8 cellular contexts compared by ENCODE assay signal in genomic region chr21:43410456-43411068, GRCh38. TPM values are rescaled to one million over a fixed set of nuclear protein-coding genes. Genes with fewer than 3 reads are reported as not detected.
A peak's percentile ranks its signal among the peaks of the same experiment; 100 is the strongest.
DNase-seq lines count a peak whose midpoint lies in the region; ATAC-seq, FAIRE-seq and TF ChIP-seq lines count a peak whose summit lies in the region.
"Not testable (repeated sequence)": the region's sequence is repeated elsewhere in the genome, so short reads cannot be mapped to it uniquely, and the experiment has no call there.

No MANE protein-coding gene starts in this region.

- not testable (repeated sequence) for H3K4me1 ChIP-seq in upper lobe of right lung

- not testable (repeated sequence) for H3K36me3 ChIP-seq in upper lobe of right lung

- not testable (repeated sequence) for H3K27ac ChIP-seq in upper lobe of right lung

- H3K9me3 Mint-ChIP-seq in activated naive CD8-positive, alpha-beta T cell treated with anti-CD3 and anti-CD28 coated beads, Interleukin-2, amount 50 U/mL, for 24 hours; natural killer cell: not testable (repeated sequence)

- DNase-seq in GM18507 (ENCODE audit: extremely low spot score, insufficient read length, low read depth); activated naive CD8-positive, alpha-beta T cell treated with anti-CD3 and anti-CD28 coated beads, Interleukin-2, amount 50 U/mL, for 24 hours; natural killer cell; upper lobe of right lung: not testable (repeated sequence)
- DNase-seq in left ventricle myocardium superior, result peak; percentile 3

- not testable (repeated sequence) for TF ChIP-seq CTCF in natural killer cell (IDR thresholded peaks at IDR 0.05); upper lobe of right lung (IDR thresholded peaks at IDR 0.05)

- not testable (repeated sequence) for H3K4me3 ChIP-seq in upper lobe of right lung

- intact Hi-C loops in left ventricle myocardium superior (cut with micrococcal nuclease); natural killer cell (cut with micrococcal nuclease); upper lobe of right lung (cut with DNase I): not testable (repeated sequence)

- H3K4me3 Mint-ChIP-seq in activated naive CD8-positive, alpha-beta T cell treated with anti-CD3 and anti-CD28 coated beads, Interleukin-2, amount 50 U/mL, for 24 hours; natural killer cell: not testable (repeated sequence)

- ATAC-seq in GM19468 (IDR thresholded peaks at IDR 0.05; ENCODE audit: extremely low read depth, unreplicated experiment) (peak; percentile 68), HG02798 (IDR thresholded peaks at IDR 0.05; ENCODE audit: poor library complexity, unreplicated experiment) (peak; percentile 49), natural killer cell (peak; percentile 80 to 85 (median 84)), upper lobe of right lung (peak; percentile 90)
- peak; percentile 75 for ATAC-seq in activated CD4-positive, CD25-positive, alpha-beta regulatory T cell treated with anti-CD3 and anti-CD28 coated beads, Interleukin-2, amount 50 U/mL, for 24 hours
- peak; percentile 63 for ATAC-seq in activated naive CD8-positive, alpha-beta T cell treated with anti-CD3 and anti-CD28 coated beads, Interleukin-2, amount 50 U/mL, for 24 hours
- ATAC-seq in left ventricle myocardium superior, result not testable (repeated sequence)

- FAIRE-seq in GM18507 (lab: Jason Lieb, UNC), result peak; percentile 77

- not testable (repeated sequence) for H3K9me3 ChIP-seq in upper lobe of right lung

- H3K27ac Mint-ChIP-seq in activated naive CD8-positive, alpha-beta T cell treated with anti-CD3 and anti-CD28 coated beads, Interleukin-2, amount 50 U/mL, for 24 hours; natural killer cell: not testable (repeated sequence)

- H3K4me1 Mint-ChIP-seq in activated naive CD8-positive, alpha-beta T cell treated with anti-CD3 and anti-CD28 coated beads, Interleukin-2, amount 50 U/mL, for 24 hours; natural killer cell: not testable (repeated sequence)

- H3K27me3 Mint-ChIP-seq in activated naive CD8-positive, alpha-beta T cell treated with anti-CD3 and anti-CD28 coated beads, Interleukin-2, amount 50 U/mL, for 24 hours; natural killer cell (ENCODE audit: low read depth in 2 of 2): not testable (repeated sequence)

- not testable (repeated sequence) for H3K27me3 ChIP-seq in upper lobe of right lung

- not testable (repeated sequence) for H3K36me3 Mint-ChIP-seq in activated naive CD8-positive, alpha-beta T cell treated with anti-CD3 and anti-CD28 coated beads, Interleukin-2, amount 50 U/mL, for 24 hours (ENCODE audit: low read depth); natural killer cell

RNA-seq across cellular contexts. Expression of gene SIK1, which starts 16.4 kb away (rescaled TPM):
- total RNA-seq in left ventricle myocardium superior (8.0 TPM), natural killer cell (100 to 1,000 TPM; 201 to 382 (median 203) TPM), upper lobe of right lung (55.2 TPM)
